1 cellular context compared by ENCODE assay signal in genomic region chr2:127537142-127537541, GRCh38.
TF ChIP-seq lines count a peak whose summit lies in the region.

No MANE protein-coding gene starts in this region.

TF ChIP-seq in K562, 482 proteins besides CTCF, POLR2A, EP300 and RAD21:
- TF ChIP-seq ATF1 (CRISPR knock-in tag; IDR thresholded peaks at IDR 0.05) = no peak
- no peak for TF ChIP-seq ATF1 (tag; IDR thresholded peaks at IDR 0.05)
- no peak for TF ChIP-seq EZH2 (IDR thresholded peaks at IDR 0.05; ENCODE audit: borderline replicate concordance, low read depth, low read length)
- 0 out of 4 replicates have a peak, but pooled peaks of 1 of the 2 experiments have one; percentile 38 for TF ChIP-seq TEAD1 (CRISPR knock-in tag; IDR thresholded peaks at IDR 0.05)
- TF ChIP-seq PHTF2 (CRISPR knock-in tag; IDR thresholded peaks at IDR 0.05) = no peak
- no peak for TF ChIP-seq NR2C1 (IDR thresholded peaks at IDR 0.05)
- 0 out of 2 replicates have a peak, but pooled peaks have one; percentile 27 for TF ChIP-seq NR2C1 (tag; IDR thresholded peaks at IDR 0.05)
- no peak for TF ChIP-seq TBL1XR1 (IDR thresholded peaks at IDR 0.05; ENCODE audit: low read length in 2 of 2)
- no peak for TF ChIP-seq EGR1 (conservative IDR thresholded peaks at IDR 0.05)
- TF ChIP-seq ZNF384 (IDR thresholded peaks at IDR 0.05; ENCODE audit: low read depth, low read length) = no peak
- TF ChIP-seq NR4A1 (CRISPR knock-in tag; IDR thresholded peaks at IDR 0.05) = no peak
- TF ChIP-seq NR4A1 (tag; IDR thresholded peaks at IDR 0.05) = peak; percentile 82
- TF ChIP-seq MEF2D (tag; conservative IDR thresholded peaks at IDR 0.05; ENCODE audit: low read depth) = peak; percentile 43; the same call in 1 of the 2 replicates
- TF ChIP-seq CAMTA2 (CRISPR knock-in tag; conservative IDR thresholded peaks at IDR 0.05) = no peak
- TF ChIP-seq PTTG1 (tag; IDR thresholded peaks at IDR 0.05; ENCODE audit: low read depth) = peak; percentile 69
- TF ChIP-seq MED1 (CRISPR knock-in tag; IDR thresholded peaks at IDR 0.05; ENCODE audit: borderline replicate concordance) = no peak
- no peak for TF ChIP-seq IFI16 (CRISPR knock-in tag; IDR thresholded peaks at IDR 0.05)
- TF ChIP-seq ZNF146 (CRISPR knock-in tag; IDR thresholded peaks at IDR 0.05; ENCODE audit: unreplicated experiment) = no peak
- no peak for TF ChIP-seq RBM14 (IDR thresholded peaks at IDR 0.05; ENCODE audit: borderline replicate concordance, insufficient read depth, low read depth, low read length)
